ENCODE assay signal across 29 cellular contexts in genomic region chr16:69672998-69673713, GRCh38. TPM values are rescaled to one million over a fixed set of nuclear protein-coding genes. Genes with fewer than 3 reads are reported as not detected.
DNase-seq lines count a peak whose midpoint lies in the region; ATAC-seq, FAIRE-seq and TF ChIP-seq lines count a peak whose summit lies in the region.
"Had no signal": no experiment of that assay in that cellular context is flagged by ENCODE, and none has a peak within 500 bp of the region (broad histone marks: within the 10 kb centered on the region; RNA-seq: fewer than 3 reads in every experiment).

No MANE protein-coding gene starts in this region.

- H3K27me3 ChIP-seq in Caco-2 (replicated peaks; ENCODE audit: control insufficient read depth, insufficient read depth, low read length) (no peaks in the 10 kb centered on the region), HCT116 (ENCODE audit: insufficient read depth, low read length) (no peaks in the 10 kb centered on the region), astrocyte (ENCODE audit: insufficient read depth, low read length) (no peaks in the 10 kb centered on the region), hepatocyte (no peaks in the 10 kb centered on the region)
- H3K27me3 ChIP-seq: BLaER1 treated with 17β-estradiol and CSF1 and Interleukin-3, amounts not matched to agents 10 nM and 100 nM; body of pancreas; ovary had no signal

- H3K27me3 Mint-ChIP-seq in Caco-2 (ENCODE audit: insufficient read depth, unreplicated experiment) (no peaks in the 10 kb centered on the region), astrocyte (ENCODE audit: low read depth, unreplicated experiment) (no peaks in the 10 kb centered on the region)
- H3K27me3 Mint-ChIP-seq: activated CD8-positive, alpha-beta T cell treated with anti-CD3 and anti-CD28 coated beads for 36 hours; memory B cell; stimulated activated naive B cell treated with anti-CD40 and anti-IgM and Interleukin-4, amounts not matched to agents 10 μg/mL and 1 μg/mL and 100 μg/mL, for 72 hours had no signal

- DNase-seq in Caco-2 (no peak), HCT116 (ENCODE audit: low read depth, low spot score) (no peak), astrocyte (ENCODE audit: low read depth) (no peak), hepatocyte (ENCODE audit: low spot score) (no peak), NCI-H2196 treated with DMSO at 0.1 percent for 48 hours (lab: John Stamatoyannopoulos, UW; ENCODE audit: unreplicated experiment) (no peak), NCI-H2227 treated with DMSO at 0.1 percent for 48 hours (lab: John Stamatoyannopoulos, UW) (no peak), NCI-H1092 treated with DMSO at 0.1 percent for 48 hours (lab: John Stamatoyannopoulos, UW) (no peak)
- DNase-seq: activated CD4-positive, CD25-positive, alpha-beta regulatory T cell treated with anti-CD3 and anti-CD28 coated beads, Interleukin-2, amount 50 U/mL, for 72 hours; activated CD8-positive, alpha-beta T cell treated with anti-CD3 and anti-CD28 coated beads for 36 hours; activated gamma-delta T cell; body of pancreas; GF-D8; immature natural killer cell; KG1; MM.1S; NCI-H1417; NCI-H2029 treated with DMSO at 0.1 percent for 48 hours; NCI-H526 treated with DMSO at 0.1 percent for 48 hours; ovary; Right ventricle myocardium superior; stimulated activated naive B cell treated with anti-CD40 and anti-IgM and Interleukin-4, amounts not matched to agents 10 μg/mL and 1 μg/mL and 100 μg/mL, for 72 hours; substantia nigra; trophoblast cell had no signal

- TF ChIP-seq CTCF in Caco-2 (IDR thresholded peaks at IDR 0.05; ENCODE audit: insufficient read depth in 1 of 2, low read depth in 1 of 2, low read length in 1 of 2, severe bottlenecking in 1 of 2, unreplicated experiment in 1 of 2) (no peak), HCT116 (IDR thresholded peaks at IDR 0.05 in 2 of 3, conservative IDR thresholded peaks at IDR 0.05 in 1 of 3; ENCODE audit: borderline replicate concordance in 1 of 3, insufficient read depth in 1 of 3, low read depth in 2 of 3, low read length in 2 of 3) (no peak), astrocyte (IDR thresholded peaks at IDR 0.05; ENCODE audit: insufficient read depth, low read depth, low read length) (no peak), hepatocyte (IDR thresholded peaks at IDR 0.05; ENCODE audit: poor library complexity) (no peak)

- no peak overlapping the region for H3K9ac ChIP-seq in HCT116 (ENCODE audit: low read length)
- H3K9ac ChIP-seq in astrocyte (ENCODE audit: low read length): no peak overlapping the region
- H3K9ac ChIP-seq: BLaER1 treated with 17β-estradiol and CSF1 and Interleukin-3, amounts not matched to agents 10 nM and 100 nM had no signal

- TF ChIP-seq POLR2A in HCT116 (IDR thresholded peaks at IDR 0.05; ENCODE audit: borderline replicate concordance, extremely low read depth, insufficient read depth, insufficient read length): no peak

- H3K9me2 ChIP-seq in HCT116 (ENCODE audit: insufficient read depth) (no peaks in the 10 kb centered on the region), hepatocyte (replicated peaks; ENCODE audit: insufficient read depth) (no peaks in the 10 kb centered on the region)

- CTCF ChIA-PET in Caco-2 (lab: Charles Lee) (interaction anchor here (0.7 kb wide), 1 partner anchor 78 kb away, joined by 3 read pairs; no protein-coding TSS in a partner anchor), HCT116 (lab: Charles Lee) (no interaction called here)

- H3K27ac ChIP-seq in HCT116 (ENCODE audit: low read depth, low read length) (no peak overlapping the region), astrocyte (ENCODE audit: low read depth, low read length) (no peak overlapping the region), hepatocyte (peak overlapping the region; percentile 50)
- H3K27ac ChIP-seq: BLaER1 treated with 17β-estradiol and CSF1 and Interleukin-3, amounts not matched to agents 10 nM and 100 nM; body of pancreas; ovary had no signal

- H3K4me1 Mint-ChIP-seq in Caco-2 (ENCODE audit: low read depth, unreplicated experiment) (peaks cover 10% of the 10 kb centered on the region), astrocyte (ENCODE audit: low read depth, unreplicated experiment) (no peaks in the 10 kb centered on the region)
- H3K4me1 Mint-ChIP-seq: immature natural killer cell, memory B cell, neural crest cell had no signal

- H3K36me3 ChIP-seq in Caco-2 (ENCODE audit: control insufficient read depth, insufficient read depth, low read length) (peaks cover 3% of the 10 kb centered on the region), HCT116 (ENCODE audit: control insufficient read depth in 1 of 2, insufficient read depth in 2 of 2, low read length in 2 of 2) (peaks cover 56 to 66% of the 10 kb centered on the region in 2 experiments), astrocyte (ENCODE audit: insufficient read depth, low read length) (peaks cover 40% of the 10 kb centered on the region), hepatocyte (replicated peaks; ENCODE audit: insufficient read depth, low read depth) (peaks cover 10% of the 10 kb centered on the region)
- H3K36me3 ChIP-seq: ovary had no signal

- H2AFZ ChIP-seq in HCT116 (ENCODE audit: low read depth, low read length, poor library complexity, severe bottlenecking) (no peak overlapping the region), astrocyte (ENCODE audit: low read depth, low read length) (no peak overlapping the region), hepatocyte (no peak overlapping the region)

- H3K9me3 ChIP-seq in Caco-2 (no peaks in the 10 kb centered on the region), HCT116 (ENCODE audit: control insufficient read depth in 1 of 2, insufficient read depth in 1 of 2, low read depth in 1 of 2, low read length in 2 of 2) (no peaks in the 10 kb centered on the region), astrocyte (ENCODE audit: insufficient read depth, low read depth, low read length) (no peaks in the 10 kb centered on the region), hepatocyte (ENCODE audit: low read depth) (no peaks in the 10 kb centered on the region)
- H3K9me3 ChIP-seq: BLaER1 treated with 17β-estradiol and CSF1 and Interleukin-3, amounts not matched to agents 10 nM and 100 nM; body of pancreas; HAP-1; ovary had no signal

- intact Hi-C loops in Caco-2 (cut with micrococcal nuclease; ENCODE audit: unreplicated experiment) (loop anchor here (1.0 kb wide), 1 partner anchor 277 kb away; no protein-coding TSS in a partner anchor), HCT116 (cut with micrococcal nuclease) (no loop called here)

- H3K4me3 ChIP-seq in Caco-2 (ENCODE audit: low read depth, low read length): no peak overlapping the region
- no peak overlapping the region for H3K4me3 ChIP-seq in HCT116 (replicated peaks in 1 of 2; ENCODE audit: low read depth in 1 of 2, low read length in 2 of 2)
- H3K4me3 ChIP-seq in astrocyte (ENCODE audit: insufficient read depth, low read depth, low read length): no peak overlapping the region
- H3K4me3 ChIP-seq in hepatocyte: no peak overlapping the region
- H3K4me3 ChIP-seq: BLaER1 treated with 17β-estradiol and CSF1 and Interleukin-3, amounts not matched to agents 10 nM and 100 nM; body of pancreas; HAP-1; ovary had no signal

- RAD21 ChIA-PET in HCT116 (lab: Charles Lee; ENCODE audit: low non-redundant PET in 1 of 2, low total read pairs in 2 of 2, uncharacterized antibody in 2 of 2, unreplicated experiment in 2 of 2): no interaction called here

- H3K4me3 Mint-ChIP-seq in Caco-2 (ENCODE audit: unreplicated experiment): no peak overlapping the region
- no peak overlapping the region for H3K4me3 Mint-ChIP-seq in astrocyte (ENCODE audit: unreplicated experiment)
- H3K4me3 Mint-ChIP-seq: activated CD8-positive, alpha-beta T cell treated with anti-CD3 and anti-CD28 coated beads for 36 hours; immature natural killer cell; memory B cell; neural crest cell; stimulated activated naive B cell treated with anti-CD40 and anti-IgM and Interleukin-4, amounts not matched to agents 10 μg/mL and 1 μg/mL and 100 μg/mL, for 72 hours; T-helper 2 cell treated with Interferon-gamma antibody and Interleukin-4, amounts not matched to agents 5 μg/mL and 100 μg/mL, for 36 hours had no signal

- no peak for TF ChIP-seq RAD21 in HCT116 (IDR thresholded peaks at IDR 0.05; ENCODE audit: low read depth)

- no peaks in the 10 kb centered on the region for H4K20me1 ChIP-seq in HCT116 (ENCODE audit: insufficient read depth)
- H4K20me1 ChIP-seq in astrocyte (ENCODE audit: insufficient read depth, low read length): no peaks in the 10 kb centered on the region
- H4K20me1 ChIP-seq in hepatocyte (ENCODE audit: insufficient read depth, poor library complexity, severe bottlenecking): no peaks in the 10 kb centered on the region

- H3K79me2 ChIP-seq in HCT116 (ENCODE audit: insufficient read depth, low read length) (peaks cover 76% of the 10 kb centered on the region), astrocyte (ENCODE audit: insufficient read depth, low read length) (no peaks in the 10 kb centered on the region), hepatocyte (peaks cover 9% of the 10 kb centered on the region)

- POLR2A ChIA-PET in Caco-2 (lab: Charles Lee): no interaction called here
- POLR2A ChIA-PET in HCT116 (lab: Charles Lee): interaction anchor here (0.9 kb wide), 1 partner anchor 31 kb away, joined by 3 read pairs; no protein-coding TSS in a partner anchor

- H3K4me1 ChIP-seq in Caco-2: peaks cover 47% of the 10 kb centered on the region
- peaks cover 0 to 20% of the 10 kb centered on the region in 2 experiments; a peak in 2 of 4 replicates for H3K4me1 ChIP-seq in HCT116 (ENCODE audit: control insufficient read depth in 1 of 2, insufficient read depth in 2 of 2, low read length in 2 of 2)
- no peaks in the 10 kb centered on the region for H3K4me1 ChIP-seq in astrocyte (ENCODE audit: insufficient read depth, low read length)
- H3K4me1 ChIP-seq in hepatocyte (ENCODE audit: insufficient read depth): peaks cover 21% of the 10 kb centered on the region
- H3K4me1 ChIP-seq: BLaER1 treated with 17β-estradiol and CSF1 and Interleukin-3, amounts not matched to agents 10 nM and 100 nM; HAP-1 had no signal

- 0 out of 2 replicates have a peak overlapping the region, but pooled peaks have one; percentile 2 for H3K4me2 ChIP-seq in HCT116 (ENCODE audit: low read length)
- no peak overlapping the region for H3K4me2 ChIP-seq in astrocyte (ENCODE audit: low read length)
- H3K4me2 ChIP-seq in hepatocyte: no peak overlapping the region
- H3K4me2 ChIP-seq: BLaER1 treated with 17β-estradiol and CSF1 and Interleukin-3, amounts not matched to agents 10 nM and 100 nM had no signal

- peaks cover 75% of the 10 kb centered on the region for H3K36me3 Mint-ChIP-seq in Caco-2 (ENCODE audit: insufficient read depth, unreplicated experiment)
- H3K36me3 Mint-ChIP-seq in astrocyte (ENCODE audit: low read depth, unreplicated experiment): peaks cover 14% of the 10 kb centered on the region

- H3K9me3 Mint-ChIP-seq in Caco-2 (ENCODE audit: unreplicated experiment) (no peaks in the 10 kb centered on the region), astrocyte (ENCODE audit: unreplicated experiment) (no peaks in the 10 kb centered on the region)
- H3K9me3 Mint-ChIP-seq: activated CD8-positive, alpha-beta T cell treated with anti-CD3 and anti-CD28 coated beads for 36 hours; immature natural killer cell; memory B cell; neural crest cell; stimulated activated naive B cell treated with anti-CD40 and anti-IgM and Interleukin-4, amounts not matched to agents 10 μg/mL and 1 μg/mL and 100 μg/mL, for 72 hours; T-helper 2 cell treated with Interferon-gamma antibody and Interleukin-4, amounts not matched to agents 5 μg/mL and 100 μg/mL, for 36 hours had no signal

- no peak for FAIRE-seq in astrocyte (lab: Jason Lieb, UNC)
- FAIRE-seq: HTR-8/SVneo had no signal

- H3K27ac Mint-ChIP-seq in Caco-2 (ENCODE audit: unreplicated experiment) (peak overlapping the region; percentile 10), astrocyte (ENCODE audit: unreplicated experiment) (peak overlapping the region; percentile 59)
- H3K27ac Mint-ChIP-seq: activated CD8-positive, alpha-beta T cell treated with anti-CD3 and anti-CD28 coated beads for 36 hours; memory B cell; stimulated activated naive B cell treated with anti-CD40 and anti-IgM and Interleukin-4, amounts not matched to agents 10 μg/mL and 1 μg/mL and 100 μg/mL, for 72 hours; T-helper 2 cell treated with Interferon-gamma antibody and Interleukin-4, amounts not matched to agents 5 μg/mL and 100 μg/mL, for 36 hours had no signal

- ATAC-seq in HCT116: no peak
- ATAC-seq: activated CD8-positive, alpha-beta T cell treated with anti-CD3 and anti-CD28 coated beads for 36 hours; body of pancreas; stimulated activated naive B cell treated with anti-CD40 and anti-IgM and Interleukin-4, amounts not matched to agents 10 μg/mL and 1 μg/mL and 100 μg/mL, for 72 hours had no signal

- BruUV-seq in Caco-2 (replicated peaks; lab: Mats Ljungman, UMichigan) (no TSS peak), HCT116 (replicated peaks; lab: Mats Ljungman, UMichigan) (TSS peak; percentile 10)

- 81% methylated on average over 3 of the region's 3 CpGs for WGBS in hepatocyte (ENCODE audit: low lambda C conversion rate, missing lambda C conversion rate)

RNA-seq across cellular contexts. Expression of gene NQO1, which starts 53.2 kb away (rescaled TPM):
- total RNA-seq in Caco-2 (2022): 96.2 and 119 TPM in 2 replicates
- 519 TPM for total RNA-seq in HCT116 (2021; ENCODE audit: unreplicated experiment)
- polyA plus RNA-seq in HCT116 (2012): 323 and 330 TPM in 2 replicates
- 61.0 and 74.5 TPM in 2 replicates for total RNA-seq in astrocyte
- total RNA-seq in hepatocyte: 131 and 132 TPM in 2 replicates
- polyA plus RNA-seq in hepatocyte: 142 and 169 TPM in 2 replicates
